ENCODE assay signal across 1 cellular context in genomic region chr1:214259353-214259982, GRCh38.
TF ChIP-seq lines count a peak whose summit lies in the region.

No MANE protein-coding gene starts in this region.

TF ChIP-seq in WTC11, 78 proteins besides CTCF, POLR2A, EP300 and RAD21 (continued from another document):
- TF ChIP-seq, protein P1, sequence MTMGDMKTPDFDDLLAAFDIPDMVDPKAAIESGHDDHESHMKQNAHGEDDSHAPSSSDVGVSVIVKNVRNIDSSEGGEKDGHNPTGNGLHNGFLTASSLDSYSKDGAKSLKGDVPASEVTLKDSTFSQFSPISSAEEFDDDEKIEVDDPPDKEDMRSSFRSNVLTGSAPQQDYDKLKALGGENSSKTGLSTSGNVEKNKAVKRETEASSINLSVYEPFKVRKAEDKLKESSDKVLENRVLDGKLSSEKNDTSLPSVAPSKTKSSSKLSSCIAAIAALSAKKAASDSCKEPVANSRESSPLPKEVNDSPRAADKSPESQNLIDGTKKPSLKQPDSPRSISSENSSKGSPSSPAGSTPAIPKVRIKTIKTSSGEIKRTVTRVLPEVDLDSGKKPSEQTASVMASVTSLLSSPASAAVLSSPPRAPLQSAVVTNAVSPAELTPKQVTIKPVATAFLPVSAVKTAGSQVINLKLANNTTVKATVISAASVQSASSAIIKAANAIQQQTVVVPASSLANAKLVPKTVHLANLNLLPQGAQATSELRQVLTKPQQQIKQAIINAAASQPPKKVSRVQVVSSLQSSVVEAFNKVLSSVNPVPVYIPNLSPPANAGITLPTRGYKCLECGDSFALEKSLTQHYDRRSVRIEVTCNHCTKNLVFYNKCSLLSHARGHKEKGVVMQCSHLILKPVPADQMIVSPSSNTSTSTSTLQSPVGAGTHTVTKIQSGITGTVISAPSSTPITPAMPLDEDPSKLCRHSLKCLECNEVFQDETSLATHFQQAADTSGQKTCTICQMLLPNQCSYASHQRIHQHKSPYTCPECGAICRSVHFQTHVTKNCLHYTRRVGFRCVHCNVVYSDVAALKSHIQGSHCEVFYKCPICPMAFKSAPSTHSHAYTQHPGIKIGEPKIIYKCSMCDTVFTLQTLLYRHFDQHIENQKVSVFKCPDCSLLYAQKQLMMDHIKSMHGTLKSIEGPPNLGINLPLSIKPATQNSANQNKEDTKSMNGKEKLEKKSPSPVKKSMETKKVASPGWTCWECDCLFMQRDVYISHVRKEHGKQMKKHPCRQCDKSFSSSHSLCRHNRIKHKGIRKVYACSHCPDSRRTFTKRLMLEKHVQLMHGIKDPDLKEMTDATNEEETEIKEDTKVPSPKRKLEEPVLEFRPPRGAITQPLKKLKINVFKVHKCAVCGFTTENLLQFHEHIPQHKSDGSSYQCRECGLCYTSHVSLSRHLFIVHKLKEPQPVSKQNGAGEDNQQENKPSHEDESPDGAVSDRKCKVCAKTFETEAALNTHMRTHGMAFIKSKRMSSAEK (CRISPR knock-in tag; IDR thresholded peaks at IDR 0.05; ENCODE audit: borderline replicate concordance) = no peak
- TF ChIP-seq CBFB (CRISPR knock-in tag; IDR thresholded peaks at IDR 0.05; ENCODE audit: low read depth) (no peak), RELA (CRISPR knock-in tag; IDR thresholded peaks at IDR 0.05; ENCODE audit: borderline replicate concordance) (no peak), ZMAT4 (CRISPR knock-in tag; IDR thresholded peaks at IDR 0.05) (no peak), ETV6 (CRISPR knock-in tag; IDR thresholded peaks at IDR 0.05) (no peak), PREB (CRISPR knock-in tag; IDR thresholded peaks at IDR 0.05; ENCODE audit: borderline replicate concordance) (no peak), PRRX2 (CRISPR knock-in tag; IDR thresholded peaks at IDR 0.05) (no peak), TEAD1 (CRISPR knock-in tag; IDR thresholded peaks at IDR 0.05) (no peak), AFF4 (CRISPR knock-in tag; IDR thresholded peaks at IDR 0.05; ENCODE audit: borderline replicate concordance) (no peak), FOXK1 (CRISPR knock-in tag; IDR thresholded peaks at IDR 0.05) (no peak), ZNF671 (CRISPR knock-in tag; IDR thresholded peaks at IDR 0.05) (no peak), ZNF219 (CRISPR knock-in tag; IDR thresholded peaks at IDR 0.05; ENCODE audit: borderline replicate concordance) (no peak)
